Comparison of ENCODE assay signal across 11 cellular contexts in the genomic region with DNA sequence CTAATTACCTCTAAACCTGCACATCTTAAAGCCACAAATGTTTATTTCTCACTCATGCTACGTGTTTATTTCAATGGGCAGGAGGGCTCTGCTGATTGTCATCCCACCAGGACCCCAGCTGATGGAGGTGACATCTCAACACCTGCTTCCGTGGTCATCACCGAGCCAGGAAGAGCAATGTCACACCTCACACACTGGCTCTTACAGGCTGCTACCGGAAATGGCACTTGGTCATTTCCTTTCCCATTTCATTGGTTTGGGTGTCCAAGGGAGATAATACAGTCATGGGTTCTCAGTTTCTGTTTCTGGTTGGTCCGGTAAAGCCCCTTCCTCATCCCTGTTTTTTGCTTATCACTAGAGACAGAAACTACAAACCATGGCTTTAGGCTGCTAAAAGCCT. TPM values are rescaled to one million over a fixed set of nuclear protein-coding genes. Genes with fewer than 3 reads are reported as not detected.
DNase-seq lines count a peak whose midpoint lies in the region; ATAC-seq, FAIRE-seq and TF ChIP-seq lines count a peak whose summit lies in the region.
"Had no signal": no experiment of that assay in that cellular context is flagged by ENCODE, and none has a peak within 500 bp of the region (broad histone marks: within the 10 kb centered on the region; RNA-seq: fewer than 3 reads in every experiment).

No MANE protein-coding gene starts in this region.

- H3K27ac Mint-ChIP-seq in stimulated activated memory B cell treated with anti-CD40 and anti-IgM and Interleukin-4, amounts not matched to agents 10 μg/mL and 1 μg/mL and 100 μg/mL, for 72 hours: no peak overlapping the region
- H3K27ac Mint-ChIP-seq: CD4-positive, CD25-positive, alpha-beta regulatory T cell had no signal

- H3K4me2 ChIP-seq in endothelial cell of umbilical vein (ENCODE audit: insufficient read depth, low read length): peak overlapping the region; percentile 2

- no peak for TF ChIP-seq POLR2A in endothelial cell of umbilical vein (IDR thresholded peaks at IDR 0.05; ENCODE audit: low read depth, low read length)

- no peak overlapping the region for H2AFZ ChIP-seq in endothelial cell of umbilical vein (ENCODE audit: low read depth, low read length)

- H3K36me3 Mint-ChIP-seq in stimulated activated memory B cell treated with anti-CD40 and anti-IgM and Interleukin-4, amounts not matched to agents 10 μg/mL and 1 μg/mL and 100 μg/mL, for 72 hours: peaks cover 29% of the 10 kb centered on the region

- no peak for TF ChIP-seq CTCF in endothelial cell of umbilical vein (IDR thresholded peaks at IDR 0.05; ENCODE audit: extremely low read depth in 1 of 2, insufficient read depth in 1 of 2, low read depth in 1 of 2, low read length in 2 of 2)

- in situ Hi-C loops in G401 (cut with HindIII; ENCODE audit: low sequenced_read_pairs): no loop called here

- POLR2A ChIA-PET in endothelial cell of umbilical vein (lab: Charles Lee): interaction anchor here (0.6 to 1.5 kb wide), 3 partner anchors 26 to 486 kb away, joined by 3 to 7 read pairs (median 6); a partner anchor contains a TSS

- intact Hi-C loops in endothelial cell of umbilical vein (cut with micrococcal nuclease): loop anchor here (1.0 kb wide), 1 partner anchor 42 kb away; a partner anchor contains a TSS

- no peaks in the 10 kb centered on the region for H3K9me3 ChIP-seq in endothelial cell of umbilical vein (replicated peaks; ENCODE audit: control insufficient read depth, insufficient read depth, low read length)

- peaks cover 8% of the 10 kb centered on the region for H3K4me1 Mint-ChIP-seq in stimulated activated memory B cell treated with anti-CD40 and anti-IgM and Interleukin-4, amounts not matched to agents 10 μg/mL and 1 μg/mL and 100 μg/mL, for 72 hours

- peaks cover 2% of the 10 kb centered on the region for H3K79me2 ChIP-seq in endothelial cell of umbilical vein (ENCODE audit: control insufficient read depth, insufficient read depth, low read length)

- no peaks in the 10 kb centered on the region for H3K36me3 ChIP-seq in endothelial cell of umbilical vein (ENCODE audit: control insufficient read depth in 2 of 2, extremely low read depth in 1 of 2, insufficient read depth in 2 of 2, low read length in 2 of 2)

- peak overlapping the region; percentile 52 for H3K27ac ChIP-seq in endothelial cell of umbilical vein (ENCODE audit: insufficient read depth, low read depth, low read length)

- ATAC-seq in GM19438 (IDR thresholded peaks at IDR 0.05; ENCODE audit: low read depth, unreplicated experiment) (peak; percentile 85), HG03378 (IDR thresholded peaks at IDR 0.05; ENCODE audit: unreplicated experiment) (peak; percentile 82), HG02981 (IDR thresholded peaks at IDR 0.05; ENCODE audit: unreplicated experiment) (no peak)
- ATAC-seq in stimulated activated memory B cell treated with anti-CD40 and anti-IgM and Interleukin-4, amounts not matched to agents 10 μg/mL and 1 μg/mL and 100 μg/mL, for 72 hours: no peak

- no peaks in the 10 kb centered on the region for H3K9me1 ChIP-seq in endothelial cell of umbilical vein (replicated peaks; ENCODE audit: control insufficient read depth, extremely low read depth, insufficient read depth, low read length)

- no peak overlapping the region for H3K9ac ChIP-seq in endothelial cell of umbilical vein (replicated peaks; ENCODE audit: extremely low read depth, insufficient read depth, low read length)

- H3K27me3 ChIP-seq in endothelial cell of umbilical vein (ENCODE audit: control insufficient read depth in 2 of 2, insufficient read depth in 2 of 2, low read length in 2 of 2): no peaks in the 10 kb centered on the region

- DNase-seq in G401 (ENCODE audit: low spot score) (peak; percentile 18), endothelial cell of umbilical vein (ENCODE audit: low read depth, low spot score) (peak; percentile 57), hippocampal formation (lab: John Stamatoyannopoulos, UW) (no peak)
- no peak for DNase-seq in stimulated activated CD4-positive, alpha-beta T cell treated with anti-CD3 and anti-CD28 coated beads, Interleukin-1b, Interleukin-23, amount 100 ng/mL, for 48 hours
- DNase-seq: left cardiac atrium had no signal

- peak; percentile 80 for FAIRE-seq in endothelial cell of umbilical vein (lab: Jason Lieb, UNC)
- FAIRE-seq: endometrium had no signal

- H3K9me3 Mint-ChIP-seq in stimulated activated memory B cell treated with anti-CD40 and anti-IgM and Interleukin-4, amounts not matched to agents 10 μg/mL and 1 μg/mL and 100 μg/mL, for 72 hours: no peaks in the 10 kb centered on the region
- H3K9me3 Mint-ChIP-seq: CD4-positive, CD25-positive, alpha-beta regulatory T cell had no signal

- CTCF ChIA-PET in endothelial cell of umbilical vein (lab: Charles Lee): interaction anchor here (0.8 to 5.5 kb wide), 24 partner anchors 9 to 225 kb away, joined by 3 to 73 read pairs (median 7); a partner anchor contains a TSS

- no peaks in the 10 kb centered on the region for H4K20me1 ChIP-seq in endothelial cell of umbilical vein (replicated peaks; ENCODE audit: control insufficient read depth, extremely low read depth, insufficient read depth, low read length)

- no peak overlapping the region for H3K4me3 Mint-ChIP-seq in stimulated activated memory B cell treated with anti-CD40 and anti-IgM and Interleukin-4, amounts not matched to agents 10 μg/mL and 1 μg/mL and 100 μg/mL, for 72 hours
- H3K4me3 Mint-ChIP-seq: CD4-positive, CD25-positive, alpha-beta regulatory T cell had no signal

- H3K27me3 Mint-ChIP-seq in stimulated activated memory B cell treated with anti-CD40 and anti-IgM and Interleukin-4, amounts not matched to agents 10 μg/mL and 1 μg/mL and 100 μg/mL, for 72 hours: no peaks in the 10 kb centered on the region
- H3K27me3 Mint-ChIP-seq: CD4-positive, CD25-positive, alpha-beta regulatory T cell had no signal

- no peak overlapping the region for H3K4me3 ChIP-seq in endothelial cell of umbilical vein (replicated peaks in 1 of 3; ENCODE audit: insufficient read depth in 1 of 3, low read depth in 1 of 3, low read length in 3 of 3)

- no TSS peak for BruUV-seq in endothelial cell of umbilical vein (replicated peaks; lab: Mats Ljungman, UMichigan)

- H3K4me1 ChIP-seq in endothelial cell of umbilical vein (ENCODE audit: control insufficient read depth, extremely low read depth, insufficient read depth, low read length): peaks cover 41% of the 10 kb centered on the region

- dilution Hi-C loops in endothelial cell of umbilical vein (cut with MboI; ENCODE audit: extremely low pct_ligation_motif_present, low sequenced_read_pairs): no loop called here

TF ChIP-seq in endothelial cell of umbilical vein, 7 proteins besides CTCF, POLR2A, EP300 and RAD21:
- TF ChIP-seq MYC (IDR thresholded peaks at IDR 0.05; ENCODE audit: low read depth, low read length) (no peak), POLR2AphosphoS5 (IDR thresholded peaks at IDR 0.05; ENCODE audit: insufficient read depth, low read depth, low read length) (peak; percentile 30), FOS (IDR thresholded peaks at IDR 0.05; ENCODE audit: borderline replicate concordance, insufficient read depth, low read length) (no peak), EZH2 (IDR thresholded peaks at IDR 0.05; ENCODE audit: borderline replicate concordance, low read depth, low read length, severe bottlenecking) (no peak), JUN (IDR thresholded peaks at IDR 0.05; ENCODE audit: borderline replicate concordance, insufficient read depth, insufficient read length, low read depth) (peak; percentile 36), GATA2 (IDR thresholded peaks at IDR 0.05; ENCODE audit: insufficient read depth, insufficient read length, low read depth, low read length) (peak; percentile 37)
- TF ChIP-seq, protein P1, sequence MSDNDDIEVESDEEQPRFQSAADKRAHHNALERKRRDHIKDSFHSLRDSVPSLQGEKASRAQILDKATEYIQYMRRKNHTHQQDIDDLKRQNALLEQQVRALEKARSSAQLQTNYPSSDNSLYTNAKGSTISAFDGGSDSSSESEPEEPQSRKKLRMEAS (IDR thresholded peaks at IDR 0.05; ENCODE audit: insufficient read depth, insufficient read length): no peak

RNA-seq across cellular contexts. Expression of a gene that starts 41.9 kb away (rescaled TPM):
- total RNA-seq in G401 (2014; rRNA removed; shearing (Covaris generic)): 11.0 and 12.4 TPM in 2 replicates
- total RNA-seq in endothelial cell of umbilical vein: 52.3 and 62.2 TPM in 2 replicates
- 14.0 and 16.3 TPM in 2 replicates for polyA plus RNA-seq in endothelial cell of umbilical vein
- polyA plus RNA-seq in endothelial cell of umbilical vein (2011; cell fraction: cytosol; rRNA removed): 18.3 and 22.4 TPM in 2 replicates
- 19.6 and 20.8 TPM in 2 replicates for polyA plus RNA-seq in endothelial cell of umbilical vein (2011; cell fraction: nucleus; rRNA removed)
- 20.9 and 27.4 TPM in 2 replicates for polyA plus RNA-seq in endothelial cell of umbilical vein (2012)
- 139 and 168 TPM in 2 replicates for polyA minus RNA-seq in endothelial cell of umbilical vein
- polyA minus RNA-seq in endothelial cell of umbilical vein (2011; cell fraction: cytosol; rRNA and poly(A)+ RNA removed): 22.2 TPM
- polyA minus RNA-seq in endothelial cell of umbilical vein (2011; cell fraction: nucleus; rRNA and poly(A)+ RNA removed): 32.8 and 59.9 TPM in 2 replicates

Comparison
In these comparisons a context has a peak if more than half of its experiments do, and no peak if none do; other contexts are left out.
1. DNase-seq: peak in G401 (single experiment) and endothelial cell of umbilical vein (single experiment); none in stimulated activated CD4-positive, alpha-beta T cell treated with anti-CD3 and anti-CD28 coated beads, Interleukin-1b, Interleukin-23, amount 100 ng/mL, for 48 hours (single experiment) and hippocampal formation (0 of 2).
2. ATAC-seq: peak in GM19438 (single experiment) and HG03378 (single experiment); none in stimulated activated memory B cell treated with anti-CD40 and anti-IgM and Interleukin-4, amounts not matched to agents 10 μg/mL and 1 μg/mL and 100 μg/mL, for 72 hours (single experiment) and HG02981 (single experiment).